In the genomic region with DNA sequence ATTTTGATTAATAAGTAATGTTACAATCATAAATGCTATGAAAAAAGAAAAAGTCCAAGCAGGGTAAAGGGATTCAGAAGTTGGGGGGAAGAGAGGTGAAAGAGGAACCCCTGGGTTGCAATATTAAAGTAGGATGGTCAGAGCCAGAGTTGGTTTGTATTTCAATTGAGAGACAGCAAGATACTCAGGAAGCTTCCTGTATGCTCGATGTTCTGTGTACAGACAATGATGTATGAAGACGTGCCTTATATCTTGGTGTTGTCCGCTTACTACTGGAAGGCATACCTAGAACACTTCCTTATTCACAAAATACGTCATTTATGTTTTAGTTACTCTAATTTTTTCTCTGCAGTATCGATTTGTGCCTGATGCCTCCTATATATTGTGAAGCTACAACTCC, we compare ENCODE assay signal across 10 cellular contexts.
A peak's percentile ranks its signal among the peaks of the same experiment; 100 is the strongest.
DNase-seq lines count a peak whose midpoint lies in the region; ATAC-seq and TF ChIP-seq lines count a peak whose summit lies in the region.
"Had no signal": no experiment of that assay in that cellular context is flagged by ENCODE, and none has a peak within 500 bp of the region (broad histone marks: within the 10 kb centered on the region; RNA-seq: fewer than 3 reads in every experiment).

No MANE protein-coding gene starts in this region.

- peaks cover 40% of the 10 kb centered on the region for H3K4me1 ChIP-seq in upper lobe of right lung

- no peaks in the 10 kb centered on the region for H3K27me3 Mint-ChIP-seq in activated naive CD4-positive, alpha-beta T cell treated with anti-CD3 and anti-CD28 coated beads, Interleukin-2, amount 50 U/mL, for 24 hours
- H3K27me3 Mint-ChIP-seq in activated CD8-positive, alpha-beta T cell treated with anti-CD3 and anti-CD28 coated beads, Interleukin-2, amount 10 ng/mL, durations not matched to agents 7 days and 5 days (ENCODE audit: low read depth): no peaks in the 10 kb centered on the region

- H3K36me3 ChIP-seq in upper lobe of right lung: no peaks in the 10 kb centered on the region

- ATAC-seq in HG03432 (IDR thresholded peaks at IDR 0.05; ENCODE audit: unreplicated experiment) (peak; percentile 61), upper lobe of right lung (peak; percentile 33), left ventricle myocardium superior (no peak), left lobe of liver (no peak)
- ATAC-seq in activated CD8-positive, alpha-beta T cell treated with anti-CD3 and anti-CD28 coated beads, Interleukin-2, amount 10 ng/mL, durations not matched to agents 7 days and 5 days: peak; percentile 73

- H3K27me3 ChIP-seq in upper lobe of right lung: no peaks in the 10 kb centered on the region

- CTCF ChIA-PET in activated CD8-positive, alpha-beta T cell treated with anti-CD3 and anti-CD28 coated beads, Interleukin-2, amount 10 ng/mL, durations not matched to agents 7 days and 5 days (lab: Charles Lee): interaction anchor here (1.0 to 1.5 kb wide), 2 partner anchors 14 to 19 kb away, joined by 3 to 6 read pairs; no protein-coding TSS in a partner anchor

- no peak for TF ChIP-seq CTCF in upper lobe of right lung (IDR thresholded peaks at IDR 0.05)

- H3K27ac ChIP-seq in upper lobe of right lung: no peak overlapping the region

- no peak for DNase-seq in activated naive CD4-positive, alpha-beta T cell treated with anti-CD3 and anti-CD28 coated beads, Interleukin-2, amount 50 U/mL, for 16 hours
- no peak for DNase-seq in activated CD8-positive, alpha-beta T cell treated with anti-CD3 and anti-CD28 coated beads, Interleukin-2, amount 10 ng/mL, durations not matched to agents 7 days and 5 days
- DNase-seq in upper lobe of right lung: no peak
- DNase-seq in GOT3 (lab: John Stamatoyannopoulos, UW): no peak
- DNase-seq in left ventricle myocardium superior: no peak
- DNase-seq in left lobe of liver (ENCODE audit: low spot score): no peak
- DNase-seq: activated CD8-positive, alpha-beta memory T cell treated with anti-CD3 and anti-CD28 coated beads, Interleukin-2, amount 50 U/mL, for 48 hours; occipital lobe had no signal

- H3K9me3 ChIP-seq in upper lobe of right lung: no peaks in the 10 kb centered on the region

- peak overlapping the region; percentile 36 for H3K27ac Mint-ChIP-seq in activated naive CD4-positive, alpha-beta T cell treated with anti-CD3 and anti-CD28 coated beads, Interleukin-2, amount 50 U/mL, for 24 hours
- peak overlapping the region; percentile 37 for H3K27ac Mint-ChIP-seq in activated CD8-positive, alpha-beta T cell treated with anti-CD3 and anti-CD28 coated beads, Interleukin-2, amount 10 ng/mL, durations not matched to agents 7 days and 5 days

- intact Hi-C loops in upper lobe of right lung (cut with DNase I) (no loop called here), left ventricle myocardium superior (cut with micrococcal nuclease) (no loop called here)

- POLR2A ChIA-PET in activated CD8-positive, alpha-beta T cell treated with anti-CD3 and anti-CD28 coated beads, Interleukin-2, amount 10 ng/mL, durations not matched to agents 7 days and 5 days (lab: Charles Lee): interaction anchor here (1.7 kb wide), 1 partner anchor 23 kb away, joined by 4 read pairs; no protein-coding TSS in a partner anchor

- H3K4me1 Mint-ChIP-seq in activated naive CD4-positive, alpha-beta T cell treated with anti-CD3 and anti-CD28 coated beads, Interleukin-2, amount 50 U/mL, for 24 hours: peaks cover 82% of the 10 kb centered on the region
- peaks cover 53% of the 10 kb centered on the region for H3K4me1 Mint-ChIP-seq in activated CD8-positive, alpha-beta T cell treated with anti-CD3 and anti-CD28 coated beads, Interleukin-2, amount 10 ng/mL, durations not matched to agents 7 days and 5 days (ENCODE audit: low read depth)

- no peak overlapping the region for H3K4me3 ChIP-seq in upper lobe of right lung

- peak overlapping the region; percentile 53 for H3K4me3 Mint-ChIP-seq in activated naive CD4-positive, alpha-beta T cell treated with anti-CD3 and anti-CD28 coated beads, Interleukin-2, amount 50 U/mL, for 24 hours
- no peak overlapping the region for H3K4me3 Mint-ChIP-seq in activated CD8-positive, alpha-beta T cell treated with anti-CD3 and anti-CD28 coated beads, Interleukin-2, amount 10 ng/mL, durations not matched to agents 7 days and 5 days

- H3K36me3 Mint-ChIP-seq in activated naive CD4-positive, alpha-beta T cell treated with anti-CD3 and anti-CD28 coated beads, Interleukin-2, amount 50 U/mL, for 24 hours: peaks cover 7% of the 10 kb centered on the region
- peaks cover 24% of the 10 kb centered on the region for H3K36me3 Mint-ChIP-seq in activated CD8-positive, alpha-beta T cell treated with anti-CD3 and anti-CD28 coated beads, Interleukin-2, amount 10 ng/mL, durations not matched to agents 7 days and 5 days (ENCODE audit: low read depth)

- H3K9me3 Mint-ChIP-seq in activated naive CD4-positive, alpha-beta T cell treated with anti-CD3 and anti-CD28 coated beads, Interleukin-2, amount 50 U/mL, for 24 hours: no peaks in the 10 kb centered on the region
- no peaks in the 10 kb centered on the region for H3K9me3 Mint-ChIP-seq in activated CD8-positive, alpha-beta T cell treated with anti-CD3 and anti-CD28 coated beads, Interleukin-2, amount 10 ng/mL, durations not matched to agents 7 days and 5 days (ENCODE audit: insufficient read depth)

Comparison
In these comparisons a context has a peak if more than half of its experiments do, and no peak if none do; other contexts are left out.
1. ATAC-seq: peak in HG03432 (single experiment), activated CD8-positive, alpha-beta T cell treated with anti-CD3 and anti-CD28 coated beads, Interleukin-2, amount 10 ng/mL, durations not matched to agents 7 days and 5 days (single experiment) and upper lobe of right lung (single experiment); none in left ventricle myocardium superior (single experiment) and left lobe of liver (single experiment).